8 cellular contexts compared by ENCODE assay signal in genomic region chr22:40179535-40179934, GRCh38. TPM values are rescaled to one million over a fixed set of nuclear protein-coding genes. Genes with fewer than 3 reads are reported as not detected.
A peak's percentile ranks its signal among the peaks of the same experiment; 100 is the strongest.
DNase-seq lines count a peak whose midpoint lies in the region; ATAC-seq, FAIRE-seq and TF ChIP-seq lines count a peak whose summit lies in the region.

No MANE protein-coding gene starts in this region.

- FAIRE-seq in small intestine (lab: Jason Lieb, UNC) = no peak

- peaks cover 75% of the 10 kb centered on the region for H3K4me1 Mint-ChIP-seq in CD8-positive, alpha-beta T cell (ENCODE audit: low read depth)

- H3K36me3 Mint-ChIP-seq in CD8-positive, alpha-beta T cell = peaks cover 4% of the 10 kb centered on the region

- POLR2A ChIA-PET in CD8-positive, alpha-beta T cell (lab: Charles Lee) = interaction anchor here (0.6 to 6.3 kb wide), 5 partner anchors 62 to 160 kb away, joined by 3 to 45 read pairs (median 3); no protein-coding TSS in a partner anchor

- H3K4me3 ChIP-seq in CD8-positive, alpha-beta T cell (ENCODE audit: low read depth, low read length) = peak overlapping the region; percentile 59
- H3K4me3 ChIP-seq in OCI-LY3 (ENCODE audit: low read length) (peak overlapping the region; percentile 80), epithelial cell of esophagus (ENCODE audit: low read length) (peak overlapping the region; percentile 97), neutrophil (ENCODE audit: low read depth in 1 of 2, low read length in 1 of 2) (peak overlapping the region; percentile 59 to 60), small intestine (ENCODE audit: low read depth in 1 of 2, low read length in 2 of 2) (peak overlapping the region in 1 of 2 donors; percentile 58)

- CTCF ChIA-PET in CD8-positive, alpha-beta T cell (lab: Charles Lee) = interaction anchor here (0.8 to 3.3 kb wide), 5 partner anchors 13 to 645 kb away, joined by 3 to 16 read pairs (median 3); no protein-coding TSS in a partner anchor

- ATAC-seq in CD8-positive, alpha-beta T cell = no peak

- peaks cover 45% of the 10 kb centered on the region; the same call in 1 of the 2 replicates for H4K20me1 ChIP-seq in OCI-LY3 (ENCODE audit: insufficient read depth, low read length)

- H3K9me3 ChIP-seq in CD8-positive, alpha-beta T cell (ENCODE audit: low read length) = no peaks in the 10 kb centered on the region
- H3K9me3 ChIP-seq in OCI-LY3 (ENCODE audit: insufficient read depth, low read length) = no peaks in the 10 kb centered on the region
- H3K9me3 ChIP-seq in neutrophil = no peaks in the 10 kb centered on the region
- H3K9me3 ChIP-seq in small intestine (ENCODE audit: control insufficient read depth, low read depth) = no peaks in the 10 kb centered on the region

- no peak overlapping the region for H3K27ac ChIP-seq in CD8-positive, alpha-beta T cell (ENCODE audit: low read depth, low read length)
- 0 out of 2 replicates have a peak overlapping the region, but pooled peaks have one; percentile 82 for H3K27ac ChIP-seq in OCI-LY3 (ENCODE audit: low read length)
- H3K27ac ChIP-seq in neutrophil = peak overlapping the region; percentile 80
- no peak overlapping the region for H3K27ac ChIP-seq in small intestine (ENCODE audit: low read depth in 1 of 2, low read length in 1 of 2)

- peaks cover 66% of the 10 kb centered on the region for H3K4me1 ChIP-seq in CD8-positive, alpha-beta T cell (ENCODE audit: insufficient read depth, low read length)
- peaks cover 24% of the 10 kb centered on the region for H3K4me1 ChIP-seq in OCI-LY3 (ENCODE audit: low read length)
- H3K4me1 ChIP-seq in neutrophil (ENCODE audit: control insufficient read depth in 1 of 2, insufficient read depth in 1 of 2, low read depth in 1 of 2, low read length in 1 of 2) = peaks cover 81 to 82% of the 10 kb centered on the region in 2 experiments
- peaks cover 11 to 21% of the 10 kb centered on the region in 2 donors for H3K4me1 ChIP-seq in small intestine (ENCODE audit: control insufficient read depth in 2 of 2, insufficient read depth in 1 of 2, low read depth in 1 of 2, low read length in 1 of 2)

- intact Hi-C loops in CD8-positive, alpha-beta T cell (cut with DNase I, micrococcal nuclease) = loop anchor here (2.0 to 10.0 kb wide), 8 partner anchors 39 to 647 kb away; partner anchors contain the start of genes RPS19BP1 (in 2 of the 2), ADSL (in 1 of the 2) and MRTFA (in 1 of the 2)

- H3K4me3 Mint-ChIP-seq in CD8-positive, alpha-beta T cell = peak overlapping the region; percentile 82

- H3K9ac ChIP-seq in OCI-LY3 (ENCODE audit: low read length) = peak overlapping the region; percentile 97

- no peaks in the 10 kb centered on the region for H3K27me3 ChIP-seq in CD8-positive, alpha-beta T cell (ENCODE audit: insufficient read depth, low read length)
- no peaks in the 10 kb centered on the region for H3K27me3 ChIP-seq in OCI-LY3 (ENCODE audit: low read depth, low read length)
- no peaks in the 10 kb centered on the region for H3K27me3 ChIP-seq in neutrophil
- H3K27me3 ChIP-seq in small intestine (ENCODE audit: control insufficient read depth in 2 of 2, insufficient read depth in 2 of 2, low read length in 2 of 2) = no peaks in the 10 kb centered on the region

- no peak for DNase-seq in CD8-positive, alpha-beta T cell
- DNase-seq in epithelial cell of esophagus (ENCODE audit: low read depth) (no peak), NCI-H748 (lab: John Stamatoyannopoulos, UW; ENCODE audit: unreplicated experiment) (no peak), MV-4-11 (lab: John Stamatoyannopoulos, UW) (no peak), small intestine (no peak), NCI-H2081 treated with DMSO at 0.1 percent for 48 hours (lab: John Stamatoyannopoulos, UW) (no peak)

- no peaks in the 10 kb centered on the region for H3K9me3 Mint-ChIP-seq in CD8-positive, alpha-beta T cell

- H3K27me3 Mint-ChIP-seq in CD8-positive, alpha-beta T cell (ENCODE audit: low read depth) = no peaks in the 10 kb centered on the region

- peaks cover 67% of the 10 kb centered on the region for H3K79me2 ChIP-seq in OCI-LY3 (ENCODE audit: low read length)

- TF ChIP-seq CTCF in CD8-positive, alpha-beta T cell (IDR thresholded peaks at IDR 0.05) = no peak
- no peak for TF ChIP-seq CTCF in OCI-LY3 (IDR thresholded peaks at IDR 0.05; ENCODE audit: low read depth, low read length)
- no peak for TF ChIP-seq CTCF in epithelial cell of esophagus (IDR thresholded peaks at IDR 0.05; ENCODE audit: insufficient read depth, low read depth, low read length, missing control alignments)
- TF ChIP-seq CTCF in neutrophil (IDR thresholded peaks at IDR 0.05) = no peak

- WGBS in small intestine, 3 donors = 22 to 31% (median 25%) methylated on average over 2 of the region's 2 CpGs

- H2AFZ ChIP-seq in OCI-LY3 (ENCODE audit: low read depth, low read length) = no peak overlapping the region

- H3K36me3 ChIP-seq in CD8-positive, alpha-beta T cell (ENCODE audit: insufficient read depth, low read length) = no peaks in the 10 kb centered on the region
- H3K36me3 ChIP-seq in OCI-LY3 (replicated peaks; ENCODE audit: low read depth, low read length) (no peaks in the 10 kb centered on the region), neutrophil (no peaks in the 10 kb centered on the region), small intestine (ENCODE audit: control insufficient read depth in 2 of 2, insufficient read depth in 2 of 2, low read length in 2 of 2) (no peaks in the 10 kb centered on the region)

- peak overlapping the region; percentile 97 for H3K4me2 ChIP-seq in OCI-LY3 (ENCODE audit: low read length)

- H3K27ac Mint-ChIP-seq in CD8-positive, alpha-beta T cell = peak overlapping the region; percentile 83

RNA-seq across cellular contexts. Expression of gene TNRC6B, which starts 1.8 kb away (rescaled TPM):
- 100 to 1,000 TPM in 1 of 2 experiments, 10 to 100 TPM in 1; 85.3 to 106 TPM for total RNA-seq in CD8-positive, alpha-beta T cell
- 1 to 10 TPM; 2.2 to 9.6 (median 3.5) TPM for polyA plus RNA-seq in small intestine

Comparison
In these comparisons a context has a peak if more than half of its experiments do, and no peak if none do; other contexts are left out.
1. H3K27ac ChIP-seq: peak in OCI-LY3 (single experiment) and neutrophil (single experiment); none in CD8-positive, alpha-beta T cell (single experiment) and small intestine (0 of 2).